ENCODE assay signal across 8 cellular contexts in the genomic region with DNA sequence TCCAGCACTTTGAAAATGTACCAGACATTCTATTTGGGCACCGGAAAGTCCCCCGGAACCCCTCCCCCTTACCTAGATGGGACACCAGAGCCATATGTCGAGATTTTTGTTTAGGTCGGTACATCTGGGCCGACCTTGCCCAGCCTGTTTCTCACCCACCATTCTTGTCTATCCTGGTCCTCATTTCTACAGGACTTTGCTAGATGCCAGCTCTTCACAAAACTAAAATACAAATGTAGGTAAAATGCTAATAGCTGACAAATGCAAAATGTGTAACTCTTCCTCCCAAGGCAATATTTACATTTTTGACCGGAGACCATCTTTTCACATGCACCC. TPM values are rescaled to one million over a fixed set of nuclear protein-coding genes. Genes with fewer than 3 reads are reported as not detected.
DNase-seq lines count a peak whose midpoint lies in the region; TF ChIP-seq lines count a peak whose summit lies in the region.
"Not testable (repeated sequence)": the region's sequence is repeated elsewhere in the genome, so short reads cannot be mapped to it uniquely, and the experiment has no call there.

No MANE protein-coding gene starts in this region.

- not testable (repeated sequence) for H3K23ac ChIP-seq in neuronal stem cell (ENCODE audit: low read depth, low read length, poor library complexity)

- not testable (repeated sequence) for H4K91ac ChIP-seq in neuronal stem cell (ENCODE audit: low read depth, low read length, poor library complexity)

- not testable (repeated sequence) for H3K4me2 ChIP-seq in neuronal stem cell (ENCODE audit: insufficient read depth, low read length, poor library complexity, severe bottlenecking)

- not testable (repeated sequence) for H2BK120ac ChIP-seq in neuronal stem cell (ENCODE audit: low read depth, low read length)

- H3K79me1 ChIP-seq in neuronal stem cell (ENCODE audit: low read depth, low read length) = not testable (repeated sequence)

- peak overlapping the region; percentile 92 for H2AFZ ChIP-seq in neuronal stem cell (ENCODE audit: low read length)

- H3K36me3 Mint-ChIP-seq in activated CD4-positive, alpha-beta memory T cell treated with anti-CD3 and anti-CD28 coated beads, Interleukin-2, amount 10 ng/mL, durations not matched to agents 7 days and 5 days (ENCODE audit: low read depth) = peaks cover 19% of the 10 kb centered on the region

- not testable (repeated sequence) for H3K9me3 ChIP-seq in HAP-1; colonic mucosa; iPS-18a (ENCODE audit: control insufficient read depth, low read depth, low read length); neuronal stem cell (replicated peaks in 1 of 2; ENCODE audit: control insufficient read depth in 2 of 2, insufficient read depth in 1 of 2, low read depth in 1 of 2, low read length in 2 of 2); tibial nerve

- H3K4me1 Mint-ChIP-seq in activated CD4-positive, alpha-beta memory T cell treated with anti-CD3 and anti-CD28 coated beads, Interleukin-2, amount 10 ng/mL, durations not matched to agents 7 days and 5 days = peaks cover 28% of the 10 kb centered on the region

- H3K9me3 Mint-ChIP-seq in activated CD4-positive, alpha-beta memory T cell treated with anti-CD3 and anti-CD28 coated beads, Interleukin-2, amount 10 ng/mL, durations not matched to agents 7 days and 5 days = peaks cover 10% of the 10 kb centered on the region

- H3K4me3 ChIP-seq in GM06990 (replicated peaks; ENCODE audit: low read depth, low read length) = peak overlapping the region; percentile 95
- peak overlapping the region; percentile 74 for H3K4me3 ChIP-seq in HAP-1
- peak overlapping the region; percentile 87 for H3K4me3 ChIP-seq in Jurkat, Clone E6-1 (ENCODE audit: low read length)
- H3K4me3 ChIP-seq in colonic mucosa = peak overlapping the region; percentile 79
- H3K4me3 ChIP-seq in iPS-18a (ENCODE audit: low read length) = peak overlapping the region; percentile 98
- peak overlapping the region in 1 of 2 donors; percentile 84 for H3K4me3 ChIP-seq in neuronal stem cell (ENCODE audit: low read length in 2 of 2)
- H3K4me3 ChIP-seq in tibial nerve = peak overlapping the region; percentile 57 to 78 (median 74)

- CTCF ChIA-PET in activated CD4-positive, alpha-beta memory T cell treated with anti-CD3 and anti-CD28 coated beads, Interleukin-2, amount 10 ng/mL, durations not matched to agents 7 days and 5 days (lab: Charles Lee) = interaction anchor here (0.6 to 1.7 kb wide), 2 partner anchors 24 to 476 kb away, joined by 3 read pairs; no protein-coding TSS in a partner anchor

- H3K27me3 ChIP-seq in GM06990 (replicated peaks; ENCODE audit: control insufficient read depth, insufficient read depth, low read length); HAP-1 (ENCODE audit: low read depth); colonic mucosa; iPS-18a (ENCODE audit: control insufficient read depth, insufficient read depth, low read length); neuronal stem cell (ENCODE audit: control insufficient read depth in 3 of 3, insufficient read depth in 3 of 3, low read depth in 1 of 3, low read length in 3 of 3); tibial nerve: not testable (repeated sequence)

- not testable (repeated sequence) for H2BK5ac ChIP-seq in neuronal stem cell (ENCODE audit: low read length)

- H2BK15ac ChIP-seq in neuronal stem cell (ENCODE audit: low read length) = not testable (repeated sequence)

- in situ Hi-C loops in HAP-1 (cut with MboI; ENCODE audit: low sequenced_read_pairs) = not testable (repeated sequence)

- intact Hi-C loops in colonic mucosa (cut with DNase I) = not testable (repeated sequence)

- not testable (repeated sequence) for H3K4me1 ChIP-seq in HAP-1; colonic mucosa; iPS-18a (ENCODE audit: control insufficient read depth, low read depth, low read length); neuronal stem cell (ENCODE audit: control insufficient read depth in 2 of 2, insufficient read depth in 1 of 2, low read depth in 1 of 2, low read length in 2 of 2)
- H3K4me1 ChIP-seq in tibial nerve = peaks cover 0 to 28% (median 6%) of the 10 kb centered on the region in 4 donors

- H3K9ac ChIP-seq in colonic mucosa (ENCODE audit: low read depth in 2 of 2, low read length in 2 of 2) (peak overlapping the region; percentile 85 to 92), iPS-18a (ENCODE audit: low read length) (peak overlapping the region; percentile 91)
- not testable (repeated sequence) for H3K9ac ChIP-seq in neuronal stem cell (ENCODE audit: low read depth, low read length, poor library complexity)

- not testable (repeated sequence) for H3K36me3 ChIP-seq in GM06990 (ENCODE audit: control insufficient read depth, insufficient read depth, low read length); HAP-1 (replicated peaks); colonic mucosa; iPS-18a (ENCODE audit: control insufficient read depth, low read depth, low read length); neuronal stem cell (replicated peaks in 1 of 2; ENCODE audit: control insufficient read depth in 2 of 2, insufficient read depth in 2 of 2, low read length in 2 of 2)
- H3K36me3 ChIP-seq in tibial nerve = peaks cover 0 to 11% (median 0%) of the 10 kb centered on the region in 3 donors

- H4K8ac ChIP-seq in neuronal stem cell (ENCODE audit: low read depth, low read length) = not testable (repeated sequence)

- TF ChIP-seq CTCF in GM06990 (IDR thresholded peaks at IDR 0.05; ENCODE audit: insufficient read depth, low read length, poor library complexity, severe bottlenecking); colonic mucosa (IDR thresholded peaks at IDR 0.05); tibial nerve (IDR thresholded peaks at IDR 0.05): not testable (repeated sequence)

- H3K27ac Mint-ChIP-seq in activated CD4-positive, alpha-beta memory T cell treated with anti-CD3 and anti-CD28 coated beads, Interleukin-2, amount 10 ng/mL, durations not matched to agents 7 days and 5 days = peak overlapping the region; percentile 77

- not testable (repeated sequence) for TF ChIP-seq POLR2A in tibial nerve (IDR thresholded peaks at IDR 0.05)

- WGBS in neuronal stem cell (ENCODE audit: extremely low coverage in 2 of 2, insufficient read length in 2 of 2, insufficient replicate concordance in 1 of 2), 2 donors = no CpG with 5 or more reads among the region's 6 CpGs
- WGBS in tibial nerve, 2 donors = 11 to 16% methylated on average over 6 of the region's 6 CpGs

- TF ChIP-seq EP300 in tibial nerve (IDR thresholded peaks at IDR 0.05) = not testable (repeated sequence)

- H3K4me3 Mint-ChIP-seq in activated CD4-positive, alpha-beta memory T cell treated with anti-CD3 and anti-CD28 coated beads, Interleukin-2, amount 10 ng/mL, durations not matched to agents 7 days and 5 days = peak overlapping the region; percentile 89

- DNase-seq in GM06990 (ENCODE audit: extremely low read depth, insufficient read length); HAP-1 (ENCODE audit: low spot score in 2 of 2); Jurkat, Clone E6-1 (ENCODE audit: low read depth, low spot score); activated CD4-positive, alpha-beta memory T cell treated with anti-CD3 and anti-CD28 coated beads, Interleukin-2, amount 10 ng/mL, durations not matched to agents 7 days and 5 days; colonic mucosa; neuronal stem cell (ENCODE audit: low spot score); tibial nerve (ENCODE audit: low spot score in 2 of 2): not testable (repeated sequence)

- not testable (repeated sequence) for H3K18ac ChIP-seq in neuronal stem cell (ENCODE audit: low read length)

- H3K14ac ChIP-seq in neuronal stem cell (ENCODE audit: low read length) = not testable (repeated sequence)

- not testable (repeated sequence) for H2AK5ac ChIP-seq in neuronal stem cell (ENCODE audit: low read depth, low read length)

- H3K27me3 Mint-ChIP-seq in activated CD4-positive, alpha-beta memory T cell treated with anti-CD3 and anti-CD28 coated beads, Interleukin-2, amount 10 ng/mL, durations not matched to agents 7 days and 5 days = not testable (repeated sequence)

- H3K27ac ChIP-seq in colonic mucosa (peak overlapping the region; percentile 81), tibial nerve (peak overlapping the region; percentile 76 to 90 (median 82))
- not testable (repeated sequence) for H3K27ac ChIP-seq in iPS-18a (ENCODE audit: low read length); neuronal stem cell (replicated peaks; ENCODE audit: low read length)

- not testable (repeated sequence) for H2BK12ac ChIP-seq in neuronal stem cell (ENCODE audit: low read length)

- POLR2A ChIA-PET in activated CD4-positive, alpha-beta memory T cell treated with anti-CD3 and anti-CD28 coated beads, Interleukin-2, amount 10 ng/mL, durations not matched to agents 7 days and 5 days (lab: Charles Lee) = not testable (repeated sequence)

- H3K4ac ChIP-seq in neuronal stem cell (ENCODE audit: low read length) = not testable (repeated sequence)

RNA-seq across cellular contexts. Expression of a gene that starts 0.7 kb away (rescaled TPM):
- 47.1 TPM for polyA plus RNA-seq in Jurkat, Clone E6-1 (2012; ENCODE audit: insufficient read depth, insufficient read length)
- total RNA-seq in activated CD4-positive, alpha-beta memory T cell treated with anti-CD3 and anti-CD28 coated beads, Interleukin-2, amount 10 ng/mL, durations not matched to agents 7 days and 5 days = 10 to 100 TPM; 17.6 to 19.0 TPM
- total RNA-seq in colonic mucosa (10 to 100 TPM; 34.0 to 74.4 TPM), tibial nerve (10 to 100 TPM; 28.8 to 61.5 (median 49.8) TPM)
- 12.9 TPM for polyA plus RNA-seq in neuronal stem cell (2013, experiment 1 of 2)
- polyA plus RNA-seq in neuronal stem cell (2013, experiment 2 of 2) = 14.1 TPM

RNA-seq across cellular contexts. Expression of a gene that starts 34.5 kb away (rescaled TPM):
- polyA plus RNA-seq in Jurkat, Clone E6-1 (2012; ENCODE audit: insufficient read depth, insufficient read length) = 37.0 TPM
- 10 to 100 TPM; 18.3 to 20.2 TPM for total RNA-seq in activated CD4-positive, alpha-beta memory T cell treated with anti-CD3 and anti-CD28 coated beads, Interleukin-2, amount 10 ng/mL, durations not matched to agents 7 days and 5 days
- total RNA-seq in colonic mucosa = 10 to 100 TPM; 32.5 to 43.8 TPM
- 13.4 TPM for polyA plus RNA-seq in neuronal stem cell (2013, experiment 1 of 2)
- 13.9 TPM for polyA plus RNA-seq in neuronal stem cell (2013, experiment 2 of 2)
- 10 to 100 TPM; 15.3 to 19.6 (median 17.7) TPM for total RNA-seq in tibial nerve
